Comparison of ENCODE assay signal across 15 cellular contexts in genomic region chr6:29992792-29993191, GRCh38. TPM values are rescaled to one million over a fixed set of nuclear protein-coding genes. Genes with fewer than 3 reads are reported as not detected.
DNase-seq lines count a peak whose midpoint lies in the region; ATAC-seq and TF ChIP-seq lines count a peak whose summit lies in the region.
"Had no signal": no experiment of that assay in that cellular context is flagged by ENCODE, and none has a peak within 500 bp of the region (broad histone marks: within the 10 kb centered on the region; RNA-seq: fewer than 3 reads in every experiment).

No MANE protein-coding gene starts in this region.

- H3K4me1 ChIP-seq in HAP-1, result peaks cover 3% of the 10 kb centered on the region; the same call in 1 of the 2 replicates
- H3K4me1 ChIP-seq: spleen had no signal

- H3K4me3 Mint-ChIP-seq in activated T-cell treated with anti-CD3 and anti-CD28 coated beads, Interleukin-2, amount 50 U/mL, for 72 hours, result no peak overlapping the region
- no peak overlapping the region for H3K4me3 Mint-ChIP-seq in osteocyte (ENCODE audit: unreplicated experiment)
- H3K4me3 Mint-ChIP-seq: activated naive CD8-positive, alpha-beta T cell had no signal

- in situ Hi-C loops in brain microvascular endothelial cell (cut with HindIII; ENCODE audit: low pct_ligation_motif_present, low sequenced_read_pairs), result no loop called here
- in situ Hi-C loops in HAP-1 (cut with MboI; ENCODE audit: low sequenced_read_pairs), result no loop called here

- TF ChIP-seq CTCF in brain microvascular endothelial cell (IDR thresholded peaks at IDR 0.05; ENCODE audit: low read depth, low read length, missing control alignments) (no peak), osteocyte (IDR thresholded peaks at IDR 0.05) (no peak)

- no peaks in the 10 kb centered on the region for H3K27me3 ChIP-seq in brain microvascular endothelial cell (replicated peaks)
- H3K27me3 ChIP-seq in HAP-1 (ENCODE audit: low read depth), result no peaks in the 10 kb centered on the region

- H3K27ac Mint-ChIP-seq in activated T-cell treated with anti-CD3 and anti-CD28 coated beads, Interleukin-2, amount 50 U/mL, for 72 hours, result no peak overlapping the region
- H3K27ac Mint-ChIP-seq in osteocyte (ENCODE audit: unreplicated experiment), result no peak overlapping the region
- H3K27ac Mint-ChIP-seq: activated naive CD8-positive, alpha-beta T cell had no signal

- ATAC-seq in activated T-cell treated with anti-CD3 and anti-CD28 coated beads, Interleukin-2, amount 50 U/mL, for 72 hours (replicated peaks in 1 of 2), result peak; percentile 76 to 83
- no peak for ATAC-seq in HG02840 (IDR thresholded peaks at IDR 0.05; ENCODE audit: low FRiP score, unreplicated experiment)

- H3K36me3 ChIP-seq in brain microvascular endothelial cell (replicated peaks) (no peaks in the 10 kb centered on the region), HAP-1 (replicated peaks) (no peaks in the 10 kb centered on the region)
- H3K36me3 ChIP-seq: neutrophil, spleen had no signal

- H3K4me3 ChIP-seq in brain microvascular endothelial cell (ENCODE audit: low read depth, low read length), result no peak overlapping the region
- no peak overlapping the region for H3K4me3 ChIP-seq in HAP-1
- H3K4me3 ChIP-seq: spleen had no signal

- H3K9me3 Mint-ChIP-seq in activated T-cell treated with anti-CD3 and anti-CD28 coated beads, Interleukin-2, amount 50 U/mL, for 72 hours, result no peaks in the 10 kb centered on the region
- no peaks in the 10 kb centered on the region for H3K9me3 Mint-ChIP-seq in osteocyte (ENCODE audit: unreplicated experiment)

- no peak for DNase-seq in activated T-cell treated with anti-CD3 and anti-CD28 coated beads, Interleukin-2, amount 50 U/mL, for 72 hours
- DNase-seq in activated T-cell treated with anti-CD3 and anti-CD28 coated beads for 4 hours, result no peak
- peak; percentile 66 for DNase-seq in LHCN-M2 (ENCODE audit: low read depth)
- peak; percentile 7 for DNase-seq in brain microvascular endothelial cell
- peak; percentile 13 for DNase-seq in osteocyte (ENCODE audit: extremely low spot score, unreplicated experiment)
- no peak for DNase-seq in HAP-1 (ENCODE audit: low spot score in 2 of 2)
- DNase-seq in NCI-H187 treated with DMSO at 0.1 percent for 48 hours (lab: John Stamatoyannopoulos, UW), result no peak
- DNase-seq: mesendoderm, NCI-H2081 treated with DMSO at 0.1 percent for 48 hours, SHP77 treated with DMSO at 0.1 percent for 48 hours, spleen had no signal

- no peak overlapping the region for H3K27ac ChIP-seq in brain microvascular endothelial cell
- H3K27ac ChIP-seq: HL-60, neutrophil, spleen had no signal

- H3K27me3 Mint-ChIP-seq in activated T-cell treated with anti-CD3 and anti-CD28 coated beads, Interleukin-2, amount 50 U/mL, for 72 hours (ENCODE audit: low read depth), result peaks cover 17% of the 10 kb centered on the region
- H3K27me3 Mint-ChIP-seq in osteocyte (ENCODE audit: unreplicated experiment), result peaks cover 60% of the 10 kb centered on the region

- H3K9me3 ChIP-seq in HAP-1, result no peaks in the 10 kb centered on the region
- H3K9me3 ChIP-seq: neutrophil, spleen had no signal

- H3K4me1 Mint-ChIP-seq in activated T-cell treated with anti-CD3 and anti-CD28 coated beads, Interleukin-2, amount 50 U/mL, for 72 hours (ENCODE audit: low read depth), result peaks cover 10% of the 10 kb centered on the region
- peaks cover 8% of the 10 kb centered on the region for H3K4me1 Mint-ChIP-seq in osteocyte (ENCODE audit: unreplicated experiment)

- H3K36me3 Mint-ChIP-seq in activated T-cell treated with anti-CD3 and anti-CD28 coated beads, Interleukin-2, amount 50 U/mL, for 72 hours (ENCODE audit: insufficient read depth in 2 of 2), result no peaks in the 10 kb centered on the region
- H3K36me3 Mint-ChIP-seq in osteocyte (ENCODE audit: unreplicated experiment), result no peaks in the 10 kb centered on the region

RNA-seq across cellular contexts. Expression of gene HLA-A, which starts 50.5 kb away (rescaled TPM):
- 1,000 to 10,000 TPM; 1,261 to 1,795 TPM for total RNA-seq in activated T-cell treated with anti-CD3 and anti-CD28 coated beads, Interleukin-2, amount 50 U/mL, for 72 hours
- total RNA-seq in LHCN-M2 (2014; rRNA removed) (412 and 438 TPM in 2 replicates), osteocyte (293 and 316 TPM in 2 replicates)
- polyA plus RNA-seq in LHCN-M2 (2012), result 309 TPM

Comparison
In these comparisons a context has a peak if more than half of its experiments do, and no peak if none do; other contexts are left out.
1. DNase-seq: peak in LHCN-M2 (single experiment), brain microvascular endothelial cell (single experiment) and osteocyte (single experiment); none in activated T-cell treated with anti-CD3 and anti-CD28 coated beads, Interleukin-2, amount 50 U/mL, for 72 hours (0 of 2), activated T-cell treated with anti-CD3 and anti-CD28 coated beads for 4 hours (single experiment), HAP-1 (0 of 2) and NCI-H187 treated with DMSO at 0.1 percent for 48 hours (single experiment).